ENCODE assay signal across 7 cellular contexts in genomic region chr3:195653641-195654040, GRCh38.
DNase-seq lines count a peak whose midpoint lies in the region; ATAC-seq and TF ChIP-seq lines count a peak whose summit lies in the region.
"Not testable (repeated sequence)": the region's sequence is repeated elsewhere in the genome, so short reads cannot be mapped to it uniquely, and the experiment has no call there.

No MANE protein-coding gene starts in this region.

- TF ChIP-seq CTCF in HCT116 (IDR thresholded peaks at IDR 0.05 in 2 of 3, conservative IDR thresholded peaks at IDR 0.05 in 1 of 3; ENCODE audit: borderline replicate concordance in 1 of 3, insufficient read depth in 1 of 3, low read depth in 2 of 3, low read length in 2 of 3) = 0 out of 6 replicates have a peak, but pooled peaks of 2 of the 3 experiments have one; percentile 8 to 20
- peak; percentile 22 for TF ChIP-seq CTCF in RWPE2 (IDR thresholded peaks at IDR 0.05; ENCODE audit: poor library complexity, severe bottlenecking)
- not testable (repeated sequence) for TF ChIP-seq CTCF in endothelial cell (IDR thresholded peaks at IDR 0.05; ENCODE audit: unreplicated experiment)
- peak; percentile 16 for TF ChIP-seq CTCF in progenitor cell of endocrine pancreas (IDR thresholded peaks at IDR 0.05; ENCODE audit: unreplicated experiment)

- H3K79me2 ChIP-seq in HCT116 (ENCODE audit: insufficient read depth, low read length) = not testable (repeated sequence)

- not testable (repeated sequence) for H3K4me1 ChIP-seq in HCT116 (ENCODE audit: control insufficient read depth in 1 of 2, insufficient read depth in 2 of 2, low read length in 2 of 2); RWPE2 (ENCODE audit: insufficient read depth, poor library complexity, severe bottlenecking)

- in situ Hi-C loops in Caki2 (cut with HindIII; ENCODE audit: low pct_unique_long_range_greater_than_20kb, low sequenced_read_pairs) = not testable (repeated sequence)

- not testable (repeated sequence) for H3K4me3 Mint-ChIP-seq in endothelial cell (ENCODE audit: unreplicated experiment); progenitor cell of endocrine pancreas (ENCODE audit: low read depth)

- H3K9me3 ChIP-seq in HCT116 (ENCODE audit: control insufficient read depth in 1 of 2, insufficient read depth in 1 of 2, low read depth in 1 of 2, low read length in 2 of 2); RWPE2 (ENCODE audit: severe bottlenecking): not testable (repeated sequence)

- not testable (repeated sequence) for H3K36me3 Mint-ChIP-seq in endothelial cell (ENCODE audit: low read depth, unreplicated experiment); progenitor cell of endocrine pancreas (ENCODE audit: insufficient read depth)

- not testable (repeated sequence) for H3K9me2 ChIP-seq in HCT116 (ENCODE audit: insufficient read depth)

- not testable (repeated sequence) for H3K27ac ChIP-seq in HCT116 (ENCODE audit: low read depth, low read length); RWPE2 (ENCODE audit: poor library complexity, severe bottlenecking)

- DNase-seq in Caki2 (ENCODE audit: low read depth) = peak; percentile 16
- DNase-seq in HCT116 (ENCODE audit: low read depth, low spot score); RWPE2 (ENCODE audit: low spot score); progenitor cell of endocrine pancreas (ENCODE audit: low spot score, unreplicated experiment): not testable (repeated sequence)
- peak; percentile 47 for DNase-seq in amniotic epithelial cell (ENCODE audit: low read depth)
- peak; percentile 9 for DNase-seq in endothelial cell (ENCODE audit: low spot score)
- peak; percentile 63 for DNase-seq in islet precursor cell

- H4K20me1 ChIP-seq in HCT116 (ENCODE audit: insufficient read depth) = not testable (repeated sequence)

- H3K9ac ChIP-seq in HCT116 (ENCODE audit: low read length) = not testable (repeated sequence)

- H3K4me3 ChIP-seq in HCT116 (replicated peaks in 1 of 2; ENCODE audit: low read depth in 1 of 2, low read length in 2 of 2); RWPE2 (ENCODE audit: severe bottlenecking): not testable (repeated sequence)

- not testable (repeated sequence) for H3K27ac Mint-ChIP-seq in endothelial cell (ENCODE audit: unreplicated experiment); progenitor cell of endocrine pancreas

- not testable (repeated sequence) for BruUV-seq in HCT116 (replicated peaks; lab: Mats Ljungman, UMichigan)

- H2AFZ ChIP-seq in HCT116 (ENCODE audit: low read depth, low read length, poor library complexity, severe bottlenecking) = not testable (repeated sequence)

- H3K27me3 Mint-ChIP-seq in endothelial cell (ENCODE audit: unreplicated experiment); progenitor cell of endocrine pancreas: not testable (repeated sequence)

- CTCF ChIA-PET in HCT116 (lab: Charles Lee) = not testable (repeated sequence)

- 0 out of 2 replicates have a peak, but pooled peaks have one; percentile 18 for ATAC-seq in HCT116
- not testable (repeated sequence) for ATAC-seq in RWPE2 (ENCODE audit: low read depth)

- not testable (repeated sequence) for H3K36me3 ChIP-seq in HCT116 (ENCODE audit: control insufficient read depth in 1 of 2, insufficient read depth in 2 of 2, low read length in 2 of 2); RWPE2 (ENCODE audit: low read depth)

- POLR2A ChIA-PET in HCT116 (lab: Charles Lee) = not testable (repeated sequence)

- not testable (repeated sequence) for TF ChIP-seq POLR2A in HCT116 (IDR thresholded peaks at IDR 0.05; ENCODE audit: borderline replicate concordance, extremely low read depth, insufficient read depth, insufficient read length)

- H3K4me1 Mint-ChIP-seq in endothelial cell (ENCODE audit: unreplicated experiment); progenitor cell of endocrine pancreas (ENCODE audit: low read depth): not testable (repeated sequence)

- H3K9me3 Mint-ChIP-seq in endothelial cell (ENCODE audit: unreplicated experiment); progenitor cell of endocrine pancreas (ENCODE audit: low read depth): not testable (repeated sequence)

- TF ChIP-seq RAD21 in HCT116 (IDR thresholded peaks at IDR 0.05; ENCODE audit: low read depth) = peak; percentile 40; the same call in 1 of the 2 replicates

- not testable (repeated sequence) for H3K27me3 ChIP-seq in HCT116 (ENCODE audit: insufficient read depth, low read length); RWPE2 (ENCODE audit: insufficient read depth, poor library complexity, severe bottlenecking)

- intact Hi-C loops in HCT116 (cut with micrococcal nuclease) = loop anchor here (2.0 to 10.0 kb wide), 2 partner anchors 121 to 197 kb away; no protein-coding TSS in a partner anchor

- RAD21 ChIA-PET in HCT116 (lab: Charles Lee; ENCODE audit: low non-redundant PET in 1 of 2, low total read pairs in 2 of 2, uncharacterized antibody in 2 of 2, unreplicated experiment in 2 of 2) = not testable (repeated sequence)

- not testable (repeated sequence) for H3K4me2 ChIP-seq in HCT116 (ENCODE audit: low read length)
